ENCODE assay signal across 1 cellular context in genomic region chr1:205451202-205451601, GRCh38.
TF ChIP-seq lines count a peak whose summit lies in the region.

No MANE protein-coding gene starts in this region.

TF ChIP-seq in neural cell, 6 proteins besides CTCF, POLR2A, EP300 and RAD21:
- no peak for TF ChIP-seq REST (IDR thresholded peaks at IDR 0.05; ENCODE audit: borderline replicate concordance)
- TF ChIP-seq POLR2AphosphoS5 (IDR thresholded peaks at IDR 0.05), result no peak
- no peak for TF ChIP-seq MXI1 (conservative IDR thresholded peaks at IDR 0.05; ENCODE audit: poor library complexity, severe bottlenecking)
- no peak for TF ChIP-seq TAF1 (IDR thresholded peaks at IDR 0.05; ENCODE audit: low read depth)
- TF ChIP-seq EZH2 (IDR thresholded peaks at IDR 0.05; ENCODE audit: borderline replicate concordance, insufficient read depth, low read length, poor library complexity, severe bottlenecking), result no peak
- TF ChIP-seq SMC3 (conservative IDR thresholded peaks at IDR 0.05; ENCODE audit: poor library complexity), result no peak
